Comparison of ENCODE assay signal across 18 cellular contexts in the genomic region with DNA sequence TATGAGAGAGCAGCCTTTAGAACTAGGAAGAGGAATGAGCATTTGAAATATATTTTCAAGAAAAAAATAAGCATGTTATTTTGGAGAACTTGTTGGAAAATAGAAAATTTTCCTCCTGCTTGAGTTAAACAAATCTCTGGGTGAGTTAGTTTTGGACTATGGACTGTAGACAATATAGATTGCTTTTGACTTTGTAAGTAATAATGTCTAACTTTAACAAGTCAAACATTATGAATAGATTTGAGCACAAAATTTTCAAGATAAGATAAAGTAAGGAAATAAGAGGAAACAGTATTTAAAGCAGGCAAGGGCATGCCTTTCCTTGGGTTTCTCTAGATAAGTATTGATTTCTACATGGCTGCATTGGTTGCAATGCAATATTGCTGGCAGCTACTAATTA.
DNase-seq lines count a peak whose midpoint lies in the region; ATAC-seq, FAIRE-seq and TF ChIP-seq lines count a peak whose summit lies in the region.
"Had no signal": no experiment of that assay in that cellular context is flagged by ENCODE, and none has a peak within 500 bp of the region (broad histone marks: within the 10 kb centered on the region; RNA-seq: fewer than 3 reads in every experiment).

No MANE protein-coding gene starts in this region.

- H3K9ac ChIP-seq in HepG2 (ENCODE audit: insufficient read depth, low read depth, low read length), result no peak overlapping the region
- H3K9ac ChIP-seq: BLaER1 treated with 17β-estradiol and CSF1 and Interleukin-3, amounts not matched to agents 10 nM and 100 nM had no signal

- POLR2A ChIA-PET in HepG2 (lab: Yijun Ruan, JAX), result no interaction called here

- CTCF ChIA-PET in HepG2 (lab: Yijun Ruan, JAX; ENCODE audit: low intra/inter-chr PET ratio, low total read pairs), result no interaction called here

- TF ChIP-seq RAD21 in HepG2 (CRISPR knock-in tag; IDR thresholded peaks at IDR 0.05), result no peak

- no peaks in the 10 kb centered on the region for H3K79me2 ChIP-seq in HepG2 (ENCODE audit: insufficient read depth, low read length)

- H2AFZ ChIP-seq in HepG2 (ENCODE audit: low read length), result no peak overlapping the region

- in situ Hi-C loops in HepG2 (cut with HindIII; ENCODE audit: extremely low pct_ligation_motif_present, low pct_unique_long_range_greater_than_20kb), result no loop called here

- no peak for ATAC-seq in HepG2
- no peak for ATAC-seq in right lobe of liver
- peak; percentile 42 for ATAC-seq in body of pancreas
- ATAC-seq in mucosa of descending colon, result peak; percentile 42
- no peak for ATAC-seq in HG02642 (IDR thresholded peaks at IDR 0.05; ENCODE audit: poor library complexity, unreplicated experiment)
- ATAC-seq in psoas muscle, result no peak

- TF ChIP-seq CTCF in HepG2 (CRISPR knock-in tag; IDR thresholded peaks at IDR 0.05) (no peak), right lobe of liver (IDR thresholded peaks at IDR 0.05) (no peak), body of pancreas (IDR thresholded peaks at IDR 0.05) (no peak), mucosa of descending colon (IDR thresholded peaks at IDR 0.05) (no peak), stomach (IDR thresholded peaks at IDR 0.05) (no peak), psoas muscle (IDR thresholded peaks at IDR 0.05) (no peak)

- H3K9me3 ChIP-seq in HepG2 (ENCODE audit: low read length) (no peaks in the 10 kb centered on the region), right lobe of liver (no peaks in the 10 kb centered on the region), body of pancreas (no peaks in the 10 kb centered on the region), mucosa of descending colon (no peaks in the 10 kb centered on the region), stomach (no peaks in the 10 kb centered on the region), psoas muscle (no peaks in the 10 kb centered on the region)
- H3K9me3 ChIP-seq: BLaER1 treated with 17β-estradiol and CSF1 and Interleukin-3, amounts not matched to agents 10 nM and 100 nM had no signal

- H3K4me2 ChIP-seq in HepG2 (ENCODE audit: low read depth, low read length), result no peak overlapping the region
- H3K4me2 ChIP-seq: BLaER1 treated with 17β-estradiol and CSF1 and Interleukin-3, amounts not matched to agents 10 nM and 100 nM had no signal

- DNase-seq in HepG2 (ENCODE audit: low spot score) (no peak), right lobe of liver (no peak), body of pancreas (no peak), mucosa of descending colon (no peak), stomach (no peak), psoas muscle (no peak)
- DNase-seq in stimulated activated CD4-positive, alpha-beta T cell treated with anti-CD3 and anti-CD28 coated beads, Interleukin-4, amount 100 ng/mL, for 1 hour, result no peak
- DNase-seq: CD4-positive, CD25-positive, alpha-beta regulatory T cell; CD8-positive, alpha-beta memory T cell; COR-L47; DMS153; DMS79 treated with DMSO at 0.1 percent for 48 hours; GF-D8; H9; KBM-7 had no signal

- intact Hi-C loops in HepG2 (cut with micrococcal nuclease; ENCODE audit: unreplicated experiment), result no loop called here
- intact Hi-C loops in right lobe of liver (cut with DNase I), result no loop called here
- intact Hi-C loops in body of pancreas (cut with DNase I), result no loop called here
- intact Hi-C loops in mucosa of descending colon (cut with DNase I, micrococcal nuclease), result no loop called here
- intact Hi-C loops in stomach (cut with DNase I; ENCODE audit: low total_unique reads), result no loop called here
- intact Hi-C loops in psoas muscle (cut with DNase I), result no loop called here

- no peak overlapping the region for H3K27ac ChIP-seq in HepG2 (ENCODE audit: extremely low read length, insufficient read depth, low read length)
- H3K27ac ChIP-seq in right lobe of liver, result no peak overlapping the region
- H3K27ac ChIP-seq in body of pancreas, result no peak overlapping the region
- H3K27ac ChIP-seq in stomach, result peak overlapping the region in 3 of 5 donors; percentile 31 to 67 (median 56)
- no peak overlapping the region for H3K27ac ChIP-seq in psoas muscle
- H3K27ac ChIP-seq: BLaER1 treated with 17β-estradiol and CSF1 and Interleukin-3, amounts not matched to agents 10 nM and 100 nM had no signal

- H4K20me1 ChIP-seq in HepG2 (ENCODE audit: insufficient read depth, low read length), result no peaks in the 10 kb centered on the region
- H4K20me1 ChIP-seq: BLaER1 treated with 17β-estradiol and CSF1 and Interleukin-3, amounts not matched to agents 10 nM and 100 nM had no signal

- H3K27me3 ChIP-seq in HepG2 (ENCODE audit: control insufficient read depth in 1 of 2, insufficient read depth in 2 of 2, low read length in 2 of 2) (no peaks in the 10 kb centered on the region; a peak in 1 of 5 replicates), right lobe of liver (no peaks in the 10 kb centered on the region), body of pancreas (no peaks in the 10 kb centered on the region), stomach (no peaks in the 10 kb centered on the region), psoas muscle (ENCODE audit: insufficient read depth in 3 of 3, low read length in 2 of 3) (no peaks in the 10 kb centered on the region)
- H3K27me3 ChIP-seq: BLaER1 treated with 17β-estradiol and CSF1 and Interleukin-3, amounts not matched to agents 10 nM and 100 nM had no signal

- BruUV-seq in HepG2 (replicated peaks; lab: Mats Ljungman, UMichigan), result no TSS peak

- TF ChIP-seq EP300 in HepG2 (IDR thresholded peaks at IDR 0.05; ENCODE audit: low read depth in 2 of 2, low read length in 2 of 2) (no peak), HepG2 (CRISPR knock-in tag; IDR thresholded peaks at IDR 0.05; ENCODE audit: borderline replicate concordance) (no peak), stomach (IDR thresholded peaks at IDR 0.05) (no peak)

- H3K4me1 ChIP-seq in HepG2 (ENCODE audit: insufficient read depth, low read length) (peaks cover 13% of the 10 kb centered on the region), right lobe of liver (no peaks in the 10 kb centered on the region), body of pancreas (peaks cover 4% of the 10 kb centered on the region), mucosa of descending colon (ENCODE audit: low read depth) (peaks cover 4% of the 10 kb centered on the region), stomach (peaks cover 6 to 48% (median 21%) of the 10 kb centered on the region in 4 donors), psoas muscle (no peaks in the 10 kb centered on the region)
- H3K4me1 ChIP-seq: BLaER1 treated with 17β-estradiol and CSF1 and Interleukin-3, amounts not matched to agents 10 nM and 100 nM had no signal

- no peak for FAIRE-seq in HepG2 (lab: Jason Lieb, UNC)
- FAIRE-seq: H1 had no signal

- TF ChIP-seq POLR2A in HepG2 (IDR thresholded peaks at IDR 0.05; ENCODE audit: insufficient read depth in 1 of 2, low read depth in 2 of 2, low read length in 2 of 2) (no peak), right lobe of liver (IDR thresholded peaks at IDR 0.05) (no peak), body of pancreas (IDR thresholded peaks at IDR 0.05) (no peak), stomach (IDR thresholded peaks at IDR 0.05) (no peak)

- H3K36me3 ChIP-seq in HepG2 (replicated peaks in 1 of 2; ENCODE audit: control insufficient read depth in 1 of 2, insufficient read depth in 2 of 2, low read length in 2 of 2), result no peaks in the 10 kb centered on the region
- no peaks in the 10 kb centered on the region for H3K36me3 ChIP-seq in right lobe of liver
- no peaks in the 10 kb centered on the region for H3K36me3 ChIP-seq in body of pancreas (replicated peaks in 1 of 2; ENCODE audit: insufficient read depth in 1 of 2, low read depth in 2 of 2)
- H3K36me3 ChIP-seq in mucosa of descending colon (ENCODE audit: low read depth), result no peaks in the 10 kb centered on the region
- H3K36me3 ChIP-seq in stomach, result no peaks in the 10 kb centered on the region
- H3K36me3 ChIP-seq in psoas muscle (ENCODE audit: insufficient read depth in 1 of 2, low read depth in 1 of 2), result no peaks in the 10 kb centered on the region
- H3K36me3 ChIP-seq: BLaER1 treated with 17β-estradiol and CSF1 and Interleukin-3, amounts not matched to agents 10 nM and 100 nM had no signal

- H3K4me3 ChIP-seq in HepG2 (replicated peaks in 1 of 3; ENCODE audit: insufficient read depth in 1 of 3, low read depth in 2 of 3, low read length in 3 of 3) (no peak overlapping the region), right lobe of liver (no peak overlapping the region), body of pancreas (no peak overlapping the region), mucosa of descending colon (no peak overlapping the region), stomach (no peak overlapping the region), psoas muscle (no peak overlapping the region)
- H3K4me3 ChIP-seq: BLaER1 treated with 17β-estradiol and CSF1 and Interleukin-3, amounts not matched to agents 10 nM and 100 nM had no signal

TF ChIP-seq in HepG2, 621 proteins besides CTCF, POLR2A, EP300 and RAD21:
- TF ChIP-seq HNF4A (CRISPR knock-in tag; IDR thresholded peaks at IDR 0.05) (0 out of 2 replicates have a peak, but pooled peaks have one; percentile 11), FOSL2 (CRISPR knock-in tag; IDR thresholded peaks at IDR 0.05) (no peak), ZNF160 (CRISPR knock-in tag; IDR thresholded peaks at IDR 0.05) (no peak)

Comparison
In these comparisons a context has a peak if more than half of its experiments do, and no peak if none do; other contexts are left out.
1. ATAC-seq: peak in body of pancreas (single experiment) and mucosa of descending colon (single experiment); none in HepG2 (single experiment), right lobe of liver (0 of 4), HG02642 (single experiment) and psoas muscle (0 of 4).
2. H3K27ac ChIP-seq: peak in stomach (3 of 5); none in HepG2 (single experiment), right lobe of liver (0 of 3), body of pancreas (0 of 4) and psoas muscle (single experiment).